15 cellular contexts compared by ENCODE assay signal in genomic region chr3:100001083-100001482, GRCh38.
DNase-seq lines count a peak whose midpoint lies in the region; ATAC-seq and TF ChIP-seq lines count a peak whose summit lies in the region.
"Had no signal": no experiment of that assay in that cellular context is flagged by ENCODE, and none has a peak within 500 bp of the region (broad histone marks: within the 10 kb centered on the region; RNA-seq: fewer than 3 reads in every experiment).

No MANE protein-coding gene starts in this region.

- no peak for DNase-seq in RWPE2 (ENCODE audit: low spot score)
- no peak for DNase-seq in body of pancreas
- no peak for DNase-seq in hepatocyte (ENCODE audit: low spot score)
- no peak for DNase-seq in smooth muscle cell (lab: John Stamatoyannopoulos, UW; ENCODE audit: unreplicated experiment)
- no peak for DNase-seq in activated effector memory CD4-positive, alpha-beta T cell treated with anti-CD3 and anti-CD28 coated beads, Interleukin-2, amount 50 U/mL, for 16 hours
- no peak for DNase-seq in hippocampal formation (lab: John Stamatoyannopoulos, UW)
- DNase-seq in HEK293T (ENCODE audit: extremely low spot score) = no peak
- DNase-seq: ACHN; CD4-positive, CD25-positive, alpha-beta regulatory T cell; DMS53; GF-D8; GOT3; H9 had no signal

- H3K27me3 ChIP-seq in RWPE2 (ENCODE audit: insufficient read depth, poor library complexity, severe bottlenecking) (no peaks in the 10 kb centered on the region), body of pancreas (no peaks in the 10 kb centered on the region), hepatocyte (no peaks in the 10 kb centered on the region), smooth muscle cell (ENCODE audit: low read depth) (no peaks in the 10 kb centered on the region)
- H3K27me3 ChIP-seq: BLaER1 treated with 17β-estradiol and CSF1 and Interleukin-3, amounts not matched to agents 10 nM and 100 nM had no signal

- ATAC-seq in RWPE2 (ENCODE audit: low read depth) = no peak
- ATAC-seq in body of pancreas = no peak
- ATAC-seq in GM21515 (IDR thresholded peaks at IDR 0.05; ENCODE audit: unreplicated experiment) = no peak

- no peak for TF ChIP-seq POLR2A in body of pancreas (IDR thresholded peaks at IDR 0.05)

- H3K27ac ChIP-seq in RWPE2 (ENCODE audit: poor library complexity, severe bottlenecking) = peak overlapping the region; percentile 94
- peak overlapping the region; percentile 2 to 64 (median 58) for H3K27ac ChIP-seq in body of pancreas
- peak overlapping the region; percentile 91 for H3K27ac ChIP-seq in hepatocyte
- peak overlapping the region; percentile 91 for H3K27ac ChIP-seq in smooth muscle cell (ENCODE audit: low read depth)
- H3K27ac ChIP-seq: BLaER1 treated with 17β-estradiol and CSF1 and Interleukin-3, amounts not matched to agents 10 nM and 100 nM had no signal

- TF ChIP-seq CTCF in RWPE2 (IDR thresholded peaks at IDR 0.05; ENCODE audit: poor library complexity, severe bottlenecking) (no peak), body of pancreas (IDR thresholded peaks at IDR 0.05) (no peak), hepatocyte (IDR thresholded peaks at IDR 0.05; ENCODE audit: poor library complexity) (no peak), smooth muscle cell (IDR thresholded peaks at IDR 0.05; ENCODE audit: borderline replicate concordance, insufficient read depth, poor library complexity, severe bottlenecking) (no peak)

- intact Hi-C loops in body of pancreas (cut with DNase I) = no loop called here

- H3K4me3 ChIP-seq in RWPE2 (ENCODE audit: severe bottlenecking) (no peak overlapping the region), body of pancreas (no peak overlapping the region), hepatocyte (no peak overlapping the region), smooth muscle cell (no peak overlapping the region)
- H3K4me3 ChIP-seq: BLaER1 treated with 17β-estradiol and CSF1 and Interleukin-3, amounts not matched to agents 10 nM and 100 nM had no signal

- H3K36me3 ChIP-seq in RWPE2 (ENCODE audit: low read depth) = no peaks in the 10 kb centered on the region
- H3K36me3 ChIP-seq in body of pancreas (replicated peaks in 1 of 2; ENCODE audit: insufficient read depth in 1 of 2, low read depth in 2 of 2) = no peaks in the 10 kb centered on the region
- H3K36me3 ChIP-seq in hepatocyte (replicated peaks; ENCODE audit: insufficient read depth, low read depth) = no peaks in the 10 kb centered on the region
- no peaks in the 10 kb centered on the region for H3K36me3 ChIP-seq in smooth muscle cell (ENCODE audit: low read depth)

- no peaks in the 10 kb centered on the region for H3F3A ChIP-seq in smooth muscle cell (ENCODE audit: low read depth)

- POLR2A ChIA-PET in HEK293T (lab: Yijun Ruan, JAX) = no interaction called here

- no peak overlapping the region for H3K4me2 ChIP-seq in hepatocyte
- no peak overlapping the region for H3K4me2 ChIP-seq in smooth muscle cell
- H3K4me2 ChIP-seq: BLaER1 treated with 17β-estradiol and CSF1 and Interleukin-3, amounts not matched to agents 10 nM and 100 nM had no signal

- H3K9ac ChIP-seq in smooth muscle cell (ENCODE audit: low read depth) = no peak overlapping the region
- H3K9ac ChIP-seq: BLaER1 treated with 17β-estradiol and CSF1 and Interleukin-3, amounts not matched to agents 10 nM and 100 nM had no signal

- H3K79me2 ChIP-seq in hepatocyte (no peaks in the 10 kb centered on the region), smooth muscle cell (ENCODE audit: low read depth) (no peaks in the 10 kb centered on the region)

- no peaks in the 10 kb centered on the region for H3K9me2 ChIP-seq in hepatocyte (replicated peaks; ENCODE audit: insufficient read depth)

- H4K20me1 ChIP-seq in hepatocyte (ENCODE audit: insufficient read depth, poor library complexity, severe bottlenecking) (no peaks in the 10 kb centered on the region), smooth muscle cell (ENCODE audit: low read depth) (no peaks in the 10 kb centered on the region)

- whole genome bisulfite sequencing in body of pancreas, 2 donors = 93 to 98% methylated on average over 3 of the region's 3 CpGs
- WGBS in hepatocyte (ENCODE audit: low lambda C conversion rate, missing lambda C conversion rate) = 98% methylated on average over 3 of the region's 3 CpGs
- WGBS in smooth muscle cell (ENCODE audit: low lambda C conversion rate) = 92% methylated on average over 3 of the region's 3 CpGs

- CTCF ChIA-PET in HEK293T (lab: Yijun Ruan, JAX) = no interaction called here

- H3K9me3 ChIP-seq in RWPE2 (ENCODE audit: severe bottlenecking) (no peaks in the 10 kb centered on the region), body of pancreas (no peaks in the 10 kb centered on the region), hepatocyte (ENCODE audit: low read depth) (no peaks in the 10 kb centered on the region), smooth muscle cell (replicated peaks; ENCODE audit: low read depth) (no peaks in the 10 kb centered on the region)

- H2AFZ ChIP-seq in hepatocyte = no peak overlapping the region
- no peak overlapping the region for H2AFZ ChIP-seq in smooth muscle cell (ENCODE audit: low read depth)

- H3K4me1 ChIP-seq in RWPE2 (ENCODE audit: insufficient read depth, poor library complexity, severe bottlenecking) = peaks cover 39% of the 10 kb centered on the region
- H3K4me1 ChIP-seq in body of pancreas = peaks cover 37% of the 10 kb centered on the region
- H3K4me1 ChIP-seq in hepatocyte (ENCODE audit: insufficient read depth) = peaks cover 17% of the 10 kb centered on the region
- H3K4me1 ChIP-seq in smooth muscle cell (ENCODE audit: low read depth) = peaks cover 12% of the 10 kb centered on the region
- H3K4me1 ChIP-seq: BLaER1 treated with 17β-estradiol and CSF1 and Interleukin-3, amounts not matched to agents 10 nM and 100 nM had no signal

TF ChIP-seq in HEK293T, 16 proteins besides CTCF, POLR2A, EP300 and RAD21:
- no peak for TF ChIP-seq L3MBTL2 (conservative IDR thresholded peaks at IDR 0.05)
- TF ChIP-seq ELF4 (IDR thresholded peaks at IDR 0.05) = no peak
- TF ChIP-seq LEF1 (IDR thresholded peaks at IDR 0.05; ENCODE audit: borderline replicate concordance) = no peak
- no peak for TF ChIP-seq PKNOX1 (IDR thresholded peaks at IDR 0.05)
- no peak for TF ChIP-seq FOXA1 (IDR thresholded peaks at IDR 0.05)
- no peak for TF ChIP-seq SP1 (IDR thresholded peaks at IDR 0.05)
- TF ChIP-seq TARDBP (IDR thresholded peaks at IDR 0.05) = no peak
- TF ChIP-seq CTBP1 (IDR thresholded peaks at IDR 0.05; ENCODE audit: borderline replicate concordance) = no peak
